Comparison of ENCODE assay signal across 9 cellular contexts in the genomic region with DNA sequence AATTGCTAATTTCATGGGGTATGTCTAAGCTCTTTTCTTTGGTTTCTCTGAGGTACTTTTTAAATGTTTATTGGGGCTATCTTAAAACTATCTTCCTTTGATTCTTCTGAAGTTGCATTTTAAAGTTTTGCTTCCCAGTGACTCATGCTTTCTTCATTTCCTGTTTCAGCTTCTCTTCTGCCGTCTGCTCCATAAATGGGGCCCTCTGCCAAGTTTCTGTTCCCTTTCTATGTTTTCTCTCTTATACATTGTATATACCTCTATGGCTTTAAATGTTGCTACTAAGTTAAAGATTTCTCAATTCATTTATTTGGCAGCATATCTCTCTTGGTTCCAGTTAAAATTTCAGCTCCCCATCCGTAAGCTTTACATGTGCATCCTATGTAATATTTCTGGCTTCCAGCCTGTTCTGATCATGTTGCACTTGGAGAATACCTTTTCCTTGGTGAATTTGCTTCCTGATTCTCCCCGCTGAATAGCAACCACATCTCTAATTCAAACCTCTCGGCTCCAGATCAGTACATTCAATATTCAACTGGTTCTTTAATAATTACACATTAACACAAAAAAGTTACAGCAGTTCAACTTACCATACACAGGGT.
DNase-seq lines count a peak whose midpoint lies in the region; ATAC-seq and FAIRE-seq lines count a peak whose summit lies in the region.
"Had no signal": no experiment of that assay in that cellular context is flagged by ENCODE, and none has a peak within 500 bp of the region (broad histone marks: within the 10 kb centered on the region; RNA-seq: fewer than 3 reads in every experiment).

No MANE protein-coding gene starts in this region.

- no peak for FAIRE-seq in small intestine (lab: Jason Lieb, UNC)

- peak; percentile 36 for DNase-seq in Ammon's horn (ENCODE audit: low spot score)
- DNase-seq in SIG-M5 (lab: John Stamatoyannopoulos, UW): peak; percentile 94
- DNase-seq in small intestine: peak; percentile 3
- DNase-seq in effector CD4-positive, alpha-beta T cell: no peak
- DNase-seq in stimulated activated CD4-positive, alpha-beta T cell treated with anti-CD3 and anti-CD28 coated beads, Interleukin-2, amount 100 ng/mL, for 48 hours: no peak
- DNase-seq: right cardiac atrium had no signal

- H3K4me3 ChIP-seq in small intestine (ENCODE audit: low read depth in 1 of 2, low read length in 2 of 2): no peak overlapping the region

- H3K4me1 ChIP-seq in small intestine (ENCODE audit: control insufficient read depth in 2 of 2, insufficient read depth in 1 of 2, low read depth in 1 of 2, low read length in 1 of 2): no peaks in the 10 kb centered on the region

- no peaks in the 10 kb centered on the region for H3K9me3 ChIP-seq in small intestine (ENCODE audit: control insufficient read depth, low read depth)

- H3K27me3 ChIP-seq in small intestine (ENCODE audit: control insufficient read depth in 2 of 2, insufficient read depth in 2 of 2, low read length in 2 of 2): no peaks in the 10 kb centered on the region

- no peak overlapping the region for H3K27ac ChIP-seq in small intestine (ENCODE audit: low read depth in 1 of 2, low read length in 1 of 2)

- ATAC-seq in GM19025 (IDR thresholded peaks at IDR 0.05; ENCODE audit: low read depth, unreplicated experiment) (peak; percentile 61), HG03108 (IDR thresholded peaks at IDR 0.05; ENCODE audit: unreplicated experiment) (peak; percentile 73), esophagus mucosa (peak; percentile 51)

- WGBS in small intestine, 3 donors: 55 to 63% (median 59%) methylated on average over 4 of the region's 4 CpGs

- no peaks in the 10 kb centered on the region for H3K36me3 ChIP-seq in small intestine (ENCODE audit: control insufficient read depth in 2 of 2, insufficient read depth in 2 of 2, low read length in 2 of 2)

Comparison
In these comparisons a context has a peak if more than half of its experiments do, and no peak if none do; other contexts are left out.
1. DNase-seq: peak in Ammon's horn (single experiment), SIG-M5 (single experiment) and small intestine (single experiment); none in effector CD4-positive, alpha-beta T cell (single experiment) and stimulated activated CD4-positive, alpha-beta T cell treated with anti-CD3 and anti-CD28 coated beads, Interleukin-2, amount 100 ng/mL, for 48 hours (0 of 2).
2. Peak in every context shown above with its lines, with median percentiles within 50 percentile points of each other: ATAC-seq.